In genomic region chr3:31868246-31868645, GRCh38 we compare ENCODE assay signal across 13 cellular contexts.
DNase-seq lines count a peak whose midpoint lies in the region; ATAC-seq and TF ChIP-seq lines count a peak whose summit lies in the region.
"Had no signal": no experiment of that assay in that cellular context is flagged by ENCODE, and none has a peak within 500 bp of the region (broad histone marks: within the 10 kb centered on the region; RNA-seq: fewer than 3 reads in every experiment).

No MANE protein-coding gene starts in this region.

- POLR2A ChIA-PET in MCF 10A (lab: Yijun Ruan, JAX) = interaction anchor here (0.7 kb wide), 1 partner anchor 113 kb away, joined by 3 read pairs; the partner anchor contains the start of gene ZNF860

- H3K4me3 ChIP-seq in breast epithelium (no peak overlapping the region), H7 (ENCODE audit: insufficient read depth, low read depth, low read length) (no peak overlapping the region), osteoblast (ENCODE audit: insufficient read depth, low read length) (no peak overlapping the region), BE2C (ENCODE audit: low read depth, low read length) (no peak overlapping the region)
- H3K4me3 ChIP-seq: HAP-1 had no signal

- H3K9me3 Mint-ChIP-seq in MCF 10A (ENCODE audit: unreplicated experiment) = peaks cover under 1% of the 10 kb centered on the region
- H3K9me3 Mint-ChIP-seq: CD4-positive, alpha-beta T cell had no signal

- DNase-seq in MCF 10A (ENCODE audit: unreplicated experiment) = no peak
- no peak for DNase-seq in breast epithelium (ENCODE audit: low spot score in 2 of 2)
- DNase-seq in H7 = peak; percentile 52
- peak; percentile 62 for DNase-seq in osteoblast (ENCODE audit: insufficient read length, low spot score, missing footprints)
- DNase-seq in NCI-H345 (lab: John Stamatoyannopoulos, UW) = no peak
- no peak for DNase-seq in BE2C
- DNase-seq: CD4-positive, alpha-beta T cell; DMS153; DMS79 treated with DMSO at 0.1 percent for 48 hours; GF-D8 had no signal

- H3K27me3 ChIP-seq in breast epithelium (no peaks in the 10 kb centered on the region), H7 (ENCODE audit: control insufficient read depth, insufficient read depth, low read length) (no peaks in the 10 kb centered on the region), osteoblast (ENCODE audit: insufficient read depth, low read length) (no peaks in the 10 kb centered on the region), BE2C (no peaks in the 10 kb centered on the region)

- TF ChIP-seq POLR2A in breast epithelium (IDR thresholded peaks at IDR 0.05) = no peak

- H3K36me3 Mint-ChIP-seq in MCF 10A (ENCODE audit: insufficient read depth, unreplicated experiment) = peaks cover 54% of the 10 kb centered on the region

- no peaks in the 10 kb centered on the region for H3K4me1 ChIP-seq in breast epithelium
- H3K4me1 ChIP-seq in osteoblast (ENCODE audit: insufficient read depth, low read length) = peaks cover under 1% of the 10 kb centered on the region
- no peaks in the 10 kb centered on the region for H3K4me1 ChIP-seq in BE2C
- H3K4me1 ChIP-seq: HAP-1 had no signal

- intact Hi-C loops in MCF 10A (cut with micrococcal nuclease) = no loop called here
- intact Hi-C loops in breast epithelium (cut with DNase I; ENCODE audit: low total_unique reads) = loop anchor here (10.0 kb wide), 1 partner anchor 1177 kb away; no protein-coding TSS in a partner anchor

- peak overlapping the region; percentile 75 for H3K27ac Mint-ChIP-seq in MCF 10A (ENCODE audit: low read depth, unreplicated experiment)
- H3K27ac Mint-ChIP-seq: CD4-positive, alpha-beta T cell had no signal

- no peaks in the 10 kb centered on the region for H4K20me1 ChIP-seq in osteoblast (ENCODE audit: insufficient read depth, low read length)

- peaks cover 35% of the 10 kb centered on the region for H3K4me1 Mint-ChIP-seq in MCF 10A (ENCODE audit: insufficient read depth, unreplicated experiment)

- no peak overlapping the region for H2AFZ ChIP-seq in osteoblast (ENCODE audit: low read length)

- TF ChIP-seq CTCF in MCF 10A (IDR thresholded peaks at IDR 0.05; ENCODE audit: unreplicated experiment) (no peak), breast epithelium (IDR thresholded peaks at IDR 0.05) (no peak), osteoblast (IDR thresholded peaks at IDR 0.05; ENCODE audit: extremely low read depth, low read depth, low read length) (no peak), BE2C (IDR thresholded peaks at IDR 0.05; ENCODE audit: low read depth, low read length) (no peak)

- H3K79me2 ChIP-seq in osteoblast (ENCODE audit: insufficient read depth, low read length) = no peaks in the 10 kb centered on the region

- BruUV-seq in MCF 10A (replicated peaks; lab: Mats Ljungman, UMichigan) = no TSS peak

- CTCF ChIA-PET in MCF 10A (lab: Yijun Ruan, JAX) = interaction anchor here (0.6 to 0.7 kb wide), 2 partner anchors 176 to 275 kb away, joined by 3 read pairs; no protein-coding TSS in a partner anchor

- H3K4me2 ChIP-seq in osteoblast (ENCODE audit: insufficient read depth, low read length) = no peak overlapping the region

- H3K27ac ChIP-seq in breast epithelium (no peak overlapping the region), osteoblast (ENCODE audit: low read depth, low read length) (no peak overlapping the region)
- H3K27ac ChIP-seq: C4-2B had no signal

- H3K9me3 ChIP-seq in breast epithelium (no peaks in the 10 kb centered on the region), osteoblast (ENCODE audit: low read depth, low read length) (no peaks in the 10 kb centered on the region), BE2C (no peaks in the 10 kb centered on the region)
- H3K9me3 ChIP-seq: HAP-1 had no signal

- no peak for ATAC-seq in HG02970 (IDR thresholded peaks at IDR 0.05; ENCODE audit: low FRiP score, unreplicated experiment)

- no peaks in the 10 kb centered on the region for H3K27me3 Mint-ChIP-seq in MCF 10A (ENCODE audit: insufficient read depth, unreplicated experiment)
- H3K27me3 Mint-ChIP-seq: CD4-positive, alpha-beta T cell had no signal

- no peak overlapping the region for H3K4me3 Mint-ChIP-seq in MCF 10A (ENCODE audit: unreplicated experiment)
- H3K4me3 Mint-ChIP-seq: CD4-positive, alpha-beta T cell had no signal

- H3K36me3 ChIP-seq in breast epithelium (no peaks in the 10 kb centered on the region), H7 (replicated peaks; ENCODE audit: control insufficient read depth, insufficient read depth, low read length) (peaks cover 4% of the 10 kb centered on the region), osteoblast (ENCODE audit: insufficient read depth, low read length) (no peaks in the 10 kb centered on the region), BE2C (no peaks in the 10 kb centered on the region)
- H3K36me3 ChIP-seq: HAP-1 had no signal

Comparison
In these comparisons a context has a peak if more than half of its experiments do, and no peak if none do; other contexts are left out.
1. DNase-seq: peak in H7 (single experiment) and osteoblast (single experiment); none in MCF 10A (single experiment), breast epithelium (0 of 2), NCI-H345 (single experiment) and BE2C (single experiment).